Comparison of ENCODE assay signal across 8 cellular contexts in the genomic region with DNA sequence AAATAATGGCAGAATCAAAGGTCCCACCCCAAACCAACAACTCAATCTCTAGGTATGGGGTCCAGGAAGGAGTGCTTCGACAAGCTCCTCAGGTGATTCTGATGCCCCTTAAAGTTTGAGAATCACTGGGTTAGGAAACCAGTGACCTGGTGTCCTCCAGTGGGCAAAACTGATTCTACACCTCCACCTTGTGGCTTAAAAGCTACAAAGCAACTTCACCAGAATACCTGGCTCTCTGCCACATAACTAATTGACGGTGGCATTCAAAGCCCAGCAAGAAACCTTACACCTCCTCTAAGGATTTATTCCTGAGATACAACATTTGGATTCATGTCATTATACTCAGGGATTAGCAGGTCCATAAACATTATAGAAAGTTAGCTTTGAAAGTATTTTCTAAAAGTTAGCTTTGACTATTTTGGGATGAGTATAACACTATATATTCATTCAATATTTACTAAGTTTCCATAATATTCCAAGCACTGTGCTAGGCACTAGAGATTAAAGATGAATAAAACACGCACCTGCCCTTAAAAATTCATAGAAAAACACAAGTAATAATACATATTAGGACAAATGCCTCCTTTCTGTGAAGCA. TPM values are rescaled to one million over a fixed set of nuclear protein-coding genes. Genes with fewer than 3 reads are reported as not detected.
DNase-seq lines count a peak whose midpoint lies in the region; ATAC-seq and TF ChIP-seq lines count a peak whose summit lies in the region.

No MANE protein-coding gene starts in this region.

- peak; percentile 57 for DNase-seq in DMS153 treated with DMSO at 0.1 percent for 48 hours (lab: John Stamatoyannopoulos, UW; ENCODE audit: unreplicated experiment)
- peak; percentile 41 for DNase-seq in NCI-H510A (lab: John Stamatoyannopoulos, UW)
- DNase-seq in right atrium auricular region (ENCODE audit: low spot score), result no peak
- peak; percentile 9 for DNase-seq in stimulated activated naive CD8-positive, alpha-beta T cell treated with anti-CD3 and anti-CD28 coated beads, Interleukin-15, Interleukin-2, amounts not matched to agents 100 U/mL and 50 U/mL, for 24 hours
- no peak for DNase-seq in foreskin melanocyte

- peaks cover under 1% of the 10 kb centered on the region for H3K36me3 Mint-ChIP-seq in activated naive CD8-positive, alpha-beta T cell

- H3K27ac Mint-ChIP-seq in activated naive CD8-positive, alpha-beta T cell, result peak overlapping the region; percentile 2

- H3K36me3 ChIP-seq in right atrium auricular region, result no peaks in the 10 kb centered on the region

- no peaks in the 10 kb centered on the region for H3K9me3 Mint-ChIP-seq in activated naive CD8-positive, alpha-beta T cell (ENCODE audit: low read depth)

- no peaks in the 10 kb centered on the region for H3K27me3 Mint-ChIP-seq in activated naive CD8-positive, alpha-beta T cell

- H3K27me3 ChIP-seq in right atrium auricular region, result no peaks in the 10 kb centered on the region

- H3K4me1 Mint-ChIP-seq in activated naive CD8-positive, alpha-beta T cell (ENCODE audit: low read depth), result peaks cover 6% of the 10 kb centered on the region

- TF ChIP-seq CTCF in right atrium auricular region (IDR thresholded peaks at IDR 0.05), result peak; percentile 44 to 69

- H3K27ac ChIP-seq in right atrium auricular region, result no peak overlapping the region

- H3K4me1 ChIP-seq in right atrium auricular region, result no peaks in the 10 kb centered on the region

- no peak overlapping the region for H3K4me3 ChIP-seq in right atrium auricular region

- ATAC-seq in HG02759 (IDR thresholded peaks at IDR 0.05; ENCODE audit: unreplicated experiment), result peak; percentile 44
- no peak for ATAC-seq in stimulated activated naive CD8-positive, alpha-beta T cell treated with anti-CD3 and anti-CD28 coated beads, Interleukin-15, Interleukin-2, amounts not matched to agents 100 U/mL and 50 U/mL, for 24 hours
- no peak for ATAC-seq in GM21423 (IDR thresholded peaks at IDR 0.05; ENCODE audit: unreplicated experiment)

- H3K9me3 ChIP-seq in right atrium auricular region, result no peaks in the 10 kb centered on the region

- no peak overlapping the region for H3K4me3 Mint-ChIP-seq in activated naive CD8-positive, alpha-beta T cell

RNA-seq across cellular contexts. Expression of a gene that starts 45.4 kb away (rescaled TPM):
- total RNA-seq in right atrium auricular region, result 10 to 100 TPM; 33.1 to 38.8 TPM

Comparison
In these comparisons a context has a peak if more than half of its experiments do, and no peak if none do; other contexts are left out.
1. DNase-seq: peak in DMS153 treated with DMSO at 0.1 percent for 48 hours (single experiment), NCI-H510A (single experiment) and stimulated activated naive CD8-positive, alpha-beta T cell treated with anti-CD3 and anti-CD28 coated beads, Interleukin-15, Interleukin-2, amounts not matched to agents 100 U/mL and 50 U/mL, for 24 hours (single experiment); none in right atrium auricular region (single experiment) and foreskin melanocyte (single experiment).